13 cellular contexts compared by ENCODE assay signal in genomic region chr17:76538941-76539340, GRCh38. TPM values are rescaled to one million over a fixed set of nuclear protein-coding genes. Genes with fewer than 3 reads are reported as not detected.
DNase-seq lines count a peak whose midpoint lies in the region; ATAC-seq, FAIRE-seq and TF ChIP-seq lines count a peak whose summit lies in the region.
"Had no signal": no experiment of that assay in that cellular context is flagged by ENCODE, and none has a peak within 500 bp of the region (broad histone marks: within the 10 kb centered on the region; RNA-seq: fewer than 3 reads in every experiment).

No MANE protein-coding gene starts in this region.

- no peak for FAIRE-seq in GM12892 (lab: Jason Lieb, UNC)
- FAIRE-seq: colon had no signal

- DNase-seq in GM12892 (ENCODE audit: insufficient read length) (peak; percentile 22), memory B cell (ENCODE audit: low spot score in 2 of 2) (no peak), colonic mucosa (no peak), NCI-H1436 (lab: John Stamatoyannopoulos, UW) (no peak), NCI-H146 (lab: John Stamatoyannopoulos, UW) (no peak)
- no peak for DNase-seq in activated naive CD8-positive, alpha-beta T cell treated with anti-CD3 and anti-CD28 coated beads, Interleukin-2, amount 10 ng/mL, durations not matched to agents 7 days and 5 days
- DNase-seq in stimulated activated naive B cell treated with anti-CD40 and anti-IgM and Interleukin-4, amounts not matched to agents 10 μg/mL and 1 μg/mL and 100 μg/mL, for 72 hours: no peak
- DNase-seq: activated CD8-positive, alpha-beta T cell treated with anti-CD3 and anti-CD28 coated beads for 36 hours; activated naive CD4-positive, alpha-beta T cell treated with anti-CD3 and anti-CD28 coated beads, Interleukin-2, amount 10 ng/mL, durations not matched to agents 7 days and 5 days had no signal

- POLR2A ChIA-PET in activated naive CD8-positive, alpha-beta T cell treated with anti-CD3 and anti-CD28 coated beads, Interleukin-2, amount 10 ng/mL, durations not matched to agents 7 days and 5 days (lab: Charles Lee): interaction anchor here (0.5 to 0.6 kb wide), 2 partner anchors 18 to 546 kb away, joined by 3 read pairs; no protein-coding TSS in a partner anchor

- no peak overlapping the region for H3K9ac ChIP-seq in colonic mucosa (ENCODE audit: low read depth in 2 of 2, low read length in 2 of 2)

- no peak for TF ChIP-seq POLR2A in GM12892 (IDR thresholded peaks at IDR 0.05; ENCODE audit: low read depth, low read length)

- peaks cover 24% of the 10 kb centered on the region for H3K27me3 ChIP-seq in colonic mucosa

- H3K4me3 Mint-ChIP-seq in activated naive CD8-positive, alpha-beta T cell treated with anti-CD3 and anti-CD28 coated beads, Interleukin-2, amount 10 ng/mL, durations not matched to agents 7 days and 5 days: peak overlapping the region; percentile 28
- peak overlapping the region; percentile 68 for H3K4me3 Mint-ChIP-seq in memory B cell
- H3K4me3 Mint-ChIP-seq in stimulated activated naive B cell treated with anti-CD40 and anti-IgM and Interleukin-4, amounts not matched to agents 10 μg/mL and 1 μg/mL and 100 μg/mL, for 72 hours: peak overlapping the region; percentile 55 to 63
- H3K4me3 Mint-ChIP-seq: activated CD8-positive, alpha-beta T cell treated with anti-CD3 and anti-CD28 coated beads for 36 hours; activated naive CD4-positive, alpha-beta T cell treated with anti-CD3 and anti-CD28 coated beads, Interleukin-2, amount 10 ng/mL, durations not matched to agents 7 days and 5 days had no signal

- intact Hi-C loops in colonic mucosa (cut with DNase I): no loop called here

- TF ChIP-seq CTCF in colonic mucosa (IDR thresholded peaks at IDR 0.05): no peak

- no peak overlapping the region for H3K27ac ChIP-seq in colonic mucosa
- H3K27ac ChIP-seq: neutrophil had no signal

- H3K4me1 Mint-ChIP-seq in activated naive CD8-positive, alpha-beta T cell treated with anti-CD3 and anti-CD28 coated beads, Interleukin-2, amount 10 ng/mL, durations not matched to agents 7 days and 5 days: peaks cover 7% of the 10 kb centered on the region
- H3K4me1 Mint-ChIP-seq in memory B cell: peaks cover 18% of the 10 kb centered on the region
- peaks cover 25 to 34% of the 10 kb centered on the region in 2 donors for H3K4me1 Mint-ChIP-seq in stimulated activated naive B cell treated with anti-CD40 and anti-IgM and Interleukin-4, amounts not matched to agents 10 μg/mL and 1 μg/mL and 100 μg/mL, for 72 hours

- peaks cover 35% of the 10 kb centered on the region for H3K27me3 Mint-ChIP-seq in activated naive CD8-positive, alpha-beta T cell treated with anti-CD3 and anti-CD28 coated beads, Interleukin-2, amount 10 ng/mL, durations not matched to agents 7 days and 5 days
- peaks cover 7% of the 10 kb centered on the region for H3K27me3 Mint-ChIP-seq in memory B cell
- H3K27me3 Mint-ChIP-seq in stimulated activated naive B cell treated with anti-CD40 and anti-IgM and Interleukin-4, amounts not matched to agents 10 μg/mL and 1 μg/mL and 100 μg/mL, for 72 hours: peaks cover 50 to 64% of the 10 kb centered on the region in 2 donors

- no peaks in the 10 kb centered on the region for H3K4me1 ChIP-seq in colonic mucosa

- H3K36me3 Mint-ChIP-seq in activated naive CD8-positive, alpha-beta T cell treated with anti-CD3 and anti-CD28 coated beads, Interleukin-2, amount 10 ng/mL, durations not matched to agents 7 days and 5 days: no peaks in the 10 kb centered on the region
- H3K36me3 Mint-ChIP-seq in memory B cell: peaks cover 3% of the 10 kb centered on the region
- peaks cover 0 to 4% of the 10 kb centered on the region in 2 donors for H3K36me3 Mint-ChIP-seq in stimulated activated naive B cell treated with anti-CD40 and anti-IgM and Interleukin-4, amounts not matched to agents 10 μg/mL and 1 μg/mL and 100 μg/mL, for 72 hours
- H3K36me3 Mint-ChIP-seq: activated naive CD4-positive, alpha-beta T cell treated with anti-CD3 and anti-CD28 coated beads, Interleukin-2, amount 10 ng/mL, durations not matched to agents 7 days and 5 days had no signal

- no peaks in the 10 kb centered on the region for H3K36me3 ChIP-seq in colonic mucosa
- H3K36me3 ChIP-seq: neutrophil had no signal

- no peaks in the 10 kb centered on the region for H3K9me3 ChIP-seq in colonic mucosa
- H3K9me3 ChIP-seq: neutrophil had no signal

- no peak for ATAC-seq in activated naive CD8-positive, alpha-beta T cell treated with anti-CD3 and anti-CD28 coated beads, Interleukin-2, amount 10 ng/mL, durations not matched to agents 7 days and 5 days (ENCODE audit: low read depth)
- no peak for ATAC-seq in memory B cell (ENCODE audit: low read depth)
- ATAC-seq in stimulated activated naive B cell treated with anti-CD40 and anti-IgM and Interleukin-4, amounts not matched to agents 10 μg/mL and 1 μg/mL and 100 μg/mL, for 72 hours (replicated peaks): no peak
- no peak for ATAC-seq in HG02759 (IDR thresholded peaks at IDR 0.05; ENCODE audit: unreplicated experiment)
- ATAC-seq: activated CD8-positive, alpha-beta T cell treated with anti-CD3 and anti-CD28 coated beads for 36 hours had no signal

- H3K9me3 Mint-ChIP-seq in activated naive CD8-positive, alpha-beta T cell treated with anti-CD3 and anti-CD28 coated beads, Interleukin-2, amount 10 ng/mL, durations not matched to agents 7 days and 5 days: no peaks in the 10 kb centered on the region
- H3K9me3 Mint-ChIP-seq in memory B cell: no peaks in the 10 kb centered on the region
- H3K9me3 Mint-ChIP-seq in stimulated activated naive B cell treated with anti-CD40 and anti-IgM and Interleukin-4, amounts not matched to agents 10 μg/mL and 1 μg/mL and 100 μg/mL, for 72 hours: no peaks in the 10 kb centered on the region
- H3K9me3 Mint-ChIP-seq: activated CD8-positive, alpha-beta T cell treated with anti-CD3 and anti-CD28 coated beads for 36 hours; activated naive CD4-positive, alpha-beta T cell treated with anti-CD3 and anti-CD28 coated beads, Interleukin-2, amount 10 ng/mL, durations not matched to agents 7 days and 5 days had no signal

- no peak overlapping the region for H3K27ac Mint-ChIP-seq in activated naive CD8-positive, alpha-beta T cell treated with anti-CD3 and anti-CD28 coated beads, Interleukin-2, amount 10 ng/mL, durations not matched to agents 7 days and 5 days
- H3K27ac Mint-ChIP-seq in memory B cell: no peak overlapping the region
- no peak overlapping the region for H3K27ac Mint-ChIP-seq in stimulated activated naive B cell treated with anti-CD40 and anti-IgM and Interleukin-4, amounts not matched to agents 10 μg/mL and 1 μg/mL and 100 μg/mL, for 72 hours
- H3K27ac Mint-ChIP-seq: activated CD8-positive, alpha-beta T cell treated with anti-CD3 and anti-CD28 coated beads for 36 hours; activated naive CD4-positive, alpha-beta T cell treated with anti-CD3 and anti-CD28 coated beads, Interleukin-2, amount 10 ng/mL, durations not matched to agents 7 days and 5 days had no signal

- H3K4me3 ChIP-seq in colonic mucosa: no peak overlapping the region

RNA-seq across cellular contexts. Expression of gene PRCD, which starts 0.9 kb away (rescaled TPM):
- polyA plus RNA-seq in GM12892 (2012; ENCODE audit: missing spikeins): not detected
- total RNA-seq in activated naive CD8-positive, alpha-beta T cell treated with anti-CD3 and anti-CD28 coated beads, Interleukin-2, amount 10 ng/mL, durations not matched to agents 7 days and 5 days: 1 to 10 TPM in 1 of 2 experiments, under 1 TPM in 1; 0.78 to 1.1 TPM
- 1 to 10 TPM in 1 of 2 donors, under 1 TPM in 1; 0.29 to 1.2 TPM for total RNA-seq in colonic mucosa
- total RNA-seq: activated CD8-positive, alpha-beta T cell treated with anti-CD3 and anti-CD28 coated beads for 36 hours; T-helper 2 cell treated with Interferon-gamma antibody and Interleukin-4, amounts not matched to agents 100 ng/mL and 5 ng/mL, for 36 hours had no signal

RNA-seq across cellular contexts. Expression of gene CYGB, which starts 1.4 kb away (rescaled TPM):
- not detected for polyA plus RNA-seq in GM12892 (2012; ENCODE audit: missing spikeins)
- under 1 TPM in 1 of 2 experiments, not detected in 1; 0.37 TPM for total RNA-seq in activated naive CD8-positive, alpha-beta T cell treated with anti-CD3 and anti-CD28 coated beads, Interleukin-2, amount 10 ng/mL, durations not matched to agents 7 days and 5 days
- 1 to 10 TPM; 4.7 to 9.9 TPM for total RNA-seq in colonic mucosa

RNA-seq across cellular contexts. Expression of gene RHBDF2, which starts 37.7 kb away (rescaled TPM):
- 16.3 TPM for polyA plus RNA-seq in GM12892 (2012; ENCODE audit: missing spikeins)
- total RNA-seq in activated naive CD8-positive, alpha-beta T cell treated with anti-CD3 and anti-CD28 coated beads, Interleukin-2, amount 10 ng/mL, durations not matched to agents 7 days and 5 days: 10 to 100 TPM; 65.1 to 67.2 TPM
- 10 to 100 TPM; 11.6 to 23.9 TPM for total RNA-seq in colonic mucosa

RNA-seq across cellular contexts. Expression of gene ST6GALNAC2, which starts 46.7 kb away (rescaled TPM):
- polyA plus RNA-seq in GM12892 (2012; ENCODE audit: missing spikeins): not detected
- total RNA-seq in activated naive CD8-positive, alpha-beta T cell treated with anti-CD3 and anti-CD28 coated beads, Interleukin-2, amount 10 ng/mL, durations not matched to agents 7 days and 5 days: 1 to 10 TPM; 3.4 to 3.9 TPM
- 1 to 10 TPM; 3.8 to 6.3 TPM for total RNA-seq in colonic mucosa
- total RNA-seq: activated CD8-positive, alpha-beta T cell treated with anti-CD3 and anti-CD28 coated beads for 36 hours; T-helper 2 cell treated with Interferon-gamma antibody and Interleukin-4, amounts not matched to agents 100 ng/mL and 5 ng/mL, for 36 hours had no signal

Comparison
In these comparisons a context has a peak if more than half of its experiments do, and no peak if none do; other contexts are left out.
1. RNA of gene CYGB, which starts 1.4 kb away (total RNA-seq): 4.7 to 9.9 TPM in colonic mucosa; 0.37 TPM in activated naive CD8-positive, alpha-beta T cell treated with anti-CD3 and anti-CD28 coated beads, Interleukin-2, amount 10 ng/mL, durations not matched to agents 7 days and 5 days; every median in the first group is over 4 times any median in the second.
2. Peak in every context shown above with its lines, with median percentiles within 50 percentile points of each other: H3K4me3 Mint-ChIP-seq.